ENCODE assay signal across 20 cellular contexts in genomic region chr1:168431882-168432281, GRCh38.
"Had no signal": no experiment of that assay in that cellular context is flagged by ENCODE, and none has a peak within 500 bp of the region (broad histone marks: within the 10 kb centered on the region; RNA-seq: fewer than 3 reads in every experiment).

No MANE protein-coding gene starts in this region.

- H3K4me3 ChIP-seq: dorsolateral prefrontal cortex, heart left ventricle, hepatocyte, left lung, neural progenitor cell, right atrium auricular region, sigmoid colon, stomach, thyroid gland, vagina had no signal

- DNase-seq: dorsolateral prefrontal cortex; effector CD4-positive, alpha-beta T cell; heart left ventricle; left cardiac atrium; left lung; mesenchymal stem cell; naive thymus-derived CD4-positive, alpha-beta T cell; sigmoid colon; stimulated activated CD4-positive, alpha-beta T cell treated with anti-CD3 and anti-CD28 coated beads, Interleukin-2, amount 100 ng/mL, for 24 hours; stimulated activated CD4-positive, alpha-beta T cell treated with anti-CD3 and anti-CD28 coated beads, Interleukin-4, amount 100 ng/mL, for 24 hours; stimulated activated naive CD4-positive, alpha-beta T cell treated with Interleukin-2 at 50 U/mL for 16 hours; stomach; thyroid gland; trophoblast cell had no signal

- H3K27me3 ChIP-seq: heart left ventricle, hepatocyte, left lung, neural progenitor cell, right atrium auricular region, sigmoid colon, stomach, thyroid gland, vagina had no signal

- H3K4me1 ChIP-seq: neural progenitor cell, parathyroid adenoma, thyroid gland had no signal

- H3K9me3 ChIP-seq: heart left ventricle, left lung, right atrium auricular region, sigmoid colon, stomach, thyroid gland, vagina had no signal

- H3K36me3 ChIP-seq: heart left ventricle, left lung, neural progenitor cell, right atrium auricular region, sigmoid colon, stomach, thyroid gland, vagina had no signal

- H3K27ac ChIP-seq: heart left ventricle, hepatocyte, left lung, neural progenitor cell, parathyroid adenoma, right atrium auricular region, sigmoid colon, stomach, thyroid gland, vagina had no signal

- H3K4me2 ChIP-seq: hepatocyte, neural progenitor cell had no signal

- ATAC-seq: heart left ventricle; left cardiac atrium; left lung; naive thymus-derived CD4-positive, alpha-beta T cell; stimulated activated effector memory CD8-positive, alpha-beta T cell treated with anti-CD3 and anti-CD28 coated beads, Interleukin-12 subunit alpha, Interleukin-12 subunit beta, amount 100 ng/mL, for 72 hours had no signal

- H2AFZ ChIP-seq: hepatocyte, neural progenitor cell, parathyroid adenoma had no signal

- H3K9ac ChIP-seq: neural progenitor cell, parathyroid adenoma had no signal

- H3K79me2 ChIP-seq: hepatocyte, parathyroid adenoma had no signal
